Comparison of ENCODE assay signal across 1 cellular context in the genomic region with DNA sequence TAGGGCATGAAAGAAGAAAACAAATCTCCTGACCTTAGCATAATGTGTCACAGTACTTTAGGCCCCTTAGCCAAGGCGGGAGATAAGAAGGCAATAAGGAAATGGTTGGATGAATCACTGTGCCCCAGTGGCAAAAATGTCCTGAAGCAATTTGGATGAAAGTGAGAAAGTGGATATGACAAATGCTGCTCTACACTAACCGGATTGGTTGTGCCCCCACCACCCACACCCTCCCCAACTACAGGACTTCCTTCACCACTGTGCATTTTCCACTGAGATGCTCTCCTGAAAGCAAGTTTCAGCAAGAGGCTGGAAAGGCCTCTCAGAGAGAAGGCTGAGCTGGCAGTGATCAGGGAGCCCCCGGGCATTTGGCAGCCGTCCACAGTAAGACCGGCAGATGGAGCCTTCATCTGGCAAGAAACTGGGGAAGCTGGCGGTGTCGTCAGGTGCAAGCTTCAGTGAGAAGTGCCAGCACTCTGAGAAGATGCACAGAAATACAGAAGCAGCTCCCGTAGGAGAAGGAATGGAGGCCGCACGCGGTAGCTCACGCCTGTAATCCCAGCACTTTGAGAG.
TF ChIP-seq lines count a peak whose summit lies in the region.

No MANE protein-coding gene starts in this region.

TF ChIP-seq in HEK293, 187 proteins besides CTCF, POLR2A, EP300 and RAD21 (continued from another document):
- TF ChIP-seq ZNF792 (tag by site-specific recombination; IDR thresholded peaks at IDR 0.05) (no peak), ZNF416 (tag by site-specific recombination; IDR thresholded peaks at IDR 0.05) (no peak), ZEB2 (tag by site-specific recombination; IDR thresholded peaks at IDR 0.05) (no peak), KLF7 (tag by site-specific recombination; IDR thresholded peaks at IDR 0.05; ENCODE audit: borderline replicate concordance) (no peak), HOXD13 (CRISPR knock-in tag; IDR thresholded peaks at IDR 0.05; ENCODE audit: borderline replicate concordance) (no peak), KLF16 (tag by site-specific recombination; IDR thresholded peaks at IDR 0.05) (no peak), ZNF654 (tag by site-specific recombination; IDR thresholded peaks at IDR 0.05; ENCODE audit: low read depth) (no peak), RBAK (tag by site-specific recombination; IDR thresholded peaks at IDR 0.05) (no peak), ZNF623 (tag by site-specific recombination; IDR thresholded peaks at IDR 0.05) (no peak), ZIC2 (tag by site-specific recombination; IDR thresholded peaks at IDR 0.05) (no peak), ZNF121 (tag by site-specific recombination; IDR thresholded peaks at IDR 0.05) (no peak), GLIS1 (tag by site-specific recombination; IDR thresholded peaks at IDR 0.05) (no peak), ZNF341 (tag by site-specific recombination; IDR thresholded peaks at IDR 0.05; ENCODE audit: low read depth) (no peak), ZNF335 (tag by site-specific recombination; conservative IDR thresholded peaks at IDR 0.05) (peak; percentile 63), ZNF677 (tag by site-specific recombination; IDR thresholded peaks at IDR 0.05) (no peak), ZNF366 (tag by site-specific recombination; conservative IDR thresholded peaks at IDR 0.05) (0 out of 2 replicates have a peak, but pooled peaks have one; percentile 13), ZNF138 (tag by site-specific recombination; IDR thresholded peaks at IDR 0.05; ENCODE audit: borderline replicate concordance) (no peak), ZNF433 (tag by site-specific recombination; IDR thresholded peaks at IDR 0.05; ENCODE audit: low read depth) (no peak), GFI1B (tag by site-specific recombination; IDR thresholded peaks at IDR 0.05) (no peak), ZNF404 (tag by site-specific recombination; IDR thresholded peaks at IDR 0.05) (no peak), ZNF664 (tag by site-specific recombination; IDR thresholded peaks at IDR 0.05) (no peak), REPIN1 (tag by site-specific recombination; IDR thresholded peaks at IDR 0.05; ENCODE audit: low read depth) (no peak), ZNF621 (tag by site-specific recombination; IDR thresholded peaks at IDR 0.05) (no peak), ZNF211 (tag by site-specific recombination; IDR thresholded peaks at IDR 0.05; ENCODE audit: low read depth) (no peak), ZNF10 (tag by site-specific recombination; IDR thresholded peaks at IDR 0.05) (no peak), PRDM1 (tag by site-specific recombination; IDR thresholded peaks at IDR 0.05) (no peak), ZNF426 (tag by site-specific recombination; IDR thresholded peaks at IDR 0.05) (no peak), ZBTB21 (tag by site-specific recombination; IDR thresholded peaks at IDR 0.05) (no peak)
- TF ChIP-seq, protein P1, sequence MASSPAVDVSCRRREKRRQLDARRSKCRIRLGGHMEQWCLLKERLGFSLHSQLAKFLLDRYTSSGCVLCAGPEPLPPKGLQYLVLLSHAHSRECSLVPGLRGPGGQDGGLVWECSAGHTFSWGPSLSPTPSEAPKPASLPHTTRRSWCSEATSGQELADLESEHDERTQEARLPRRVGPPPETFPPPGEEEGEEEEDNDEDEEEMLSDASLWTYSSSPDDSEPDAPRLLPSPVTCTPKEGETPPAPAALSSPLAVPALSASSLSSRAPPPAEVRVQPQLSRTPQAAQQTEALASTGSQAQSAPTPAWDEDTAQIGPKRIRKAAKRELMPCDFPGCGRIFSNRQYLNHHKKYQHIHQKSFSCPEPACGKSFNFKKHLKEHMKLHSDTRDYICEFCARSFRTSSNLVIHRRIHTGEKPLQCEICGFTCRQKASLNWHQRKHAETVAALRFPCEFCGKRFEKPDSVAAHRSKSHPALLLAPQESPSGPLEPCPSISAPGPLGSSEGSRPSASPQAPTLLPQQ (tag by site-specific recombination; IDR thresholded peaks at IDR 0.05): no peak
- TF ChIP-seq, protein P2, sequence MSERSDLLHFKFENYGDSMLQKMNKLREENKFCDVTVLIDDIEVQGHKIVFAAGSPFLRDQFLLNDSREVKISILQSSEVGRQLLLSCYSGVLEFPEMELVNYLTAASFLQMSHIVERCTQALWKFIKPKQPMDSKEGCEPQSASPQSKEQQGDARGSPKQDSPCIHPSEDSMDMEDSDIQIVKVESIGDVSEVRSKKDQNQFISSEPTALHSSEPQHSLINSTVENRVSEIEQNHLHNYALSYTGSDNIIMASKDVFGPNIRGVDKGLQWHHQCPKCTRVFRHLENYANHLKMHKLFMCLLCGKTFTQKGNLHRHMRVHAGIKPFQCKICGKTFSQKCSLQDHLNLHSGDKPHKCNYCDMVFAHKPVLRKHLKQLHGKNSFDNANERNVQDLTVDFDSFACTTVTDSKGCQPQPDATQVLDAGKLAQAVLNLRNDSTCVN (tag by site-specific recombination; optimal IDR thresholded peaks at IDR 0.05): no peak
- TF ChIP-seq, protein P3, sequence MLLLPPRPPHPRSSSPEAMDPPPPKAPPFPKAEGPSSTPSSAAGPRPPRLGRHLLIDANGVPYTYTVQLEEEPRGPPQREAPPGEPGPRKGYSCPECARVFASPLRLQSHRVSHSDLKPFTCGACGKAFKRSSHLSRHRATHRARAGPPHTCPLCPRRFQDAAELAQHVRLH (tag by site-specific recombination; IDR thresholded peaks at IDR 0.05): no peak
- TF ChIP-seq, protein P4, sequence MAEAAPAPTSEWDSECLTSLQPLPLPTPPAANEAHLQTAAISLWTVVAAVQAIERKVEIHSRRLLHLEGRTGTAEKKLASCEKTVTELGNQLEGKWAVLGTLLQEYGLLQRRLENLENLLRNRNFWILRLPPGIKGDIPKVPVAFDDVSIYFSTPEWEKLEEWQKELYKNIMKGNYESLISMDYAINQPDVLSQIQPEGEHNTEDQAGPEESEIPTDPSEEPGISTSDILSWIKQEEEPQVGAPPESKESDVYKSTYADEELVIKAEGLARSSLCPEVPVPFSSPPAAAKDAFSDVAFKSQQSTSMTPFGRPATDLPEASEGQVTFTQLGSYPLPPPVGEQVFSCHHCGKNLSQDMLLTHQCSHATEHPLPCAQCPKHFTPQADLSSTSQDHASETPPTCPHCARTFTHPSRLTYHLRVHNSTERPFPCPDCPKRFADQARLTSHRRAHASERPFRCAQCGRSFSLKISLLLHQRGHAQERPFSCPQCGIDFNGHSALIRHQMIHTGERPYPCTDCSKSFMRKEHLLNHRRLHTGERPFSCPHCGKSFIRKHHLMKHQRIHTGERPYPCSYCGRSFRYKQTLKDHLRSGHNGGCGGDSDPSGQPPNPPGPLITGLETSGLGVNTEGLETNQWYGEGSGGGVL (tag by site-specific recombination; IDR thresholded peaks at IDR 0.05): peak; percentile 34; the same call in 1 of the 2 replicates
- TF ChIP-seq, protein P5, sequence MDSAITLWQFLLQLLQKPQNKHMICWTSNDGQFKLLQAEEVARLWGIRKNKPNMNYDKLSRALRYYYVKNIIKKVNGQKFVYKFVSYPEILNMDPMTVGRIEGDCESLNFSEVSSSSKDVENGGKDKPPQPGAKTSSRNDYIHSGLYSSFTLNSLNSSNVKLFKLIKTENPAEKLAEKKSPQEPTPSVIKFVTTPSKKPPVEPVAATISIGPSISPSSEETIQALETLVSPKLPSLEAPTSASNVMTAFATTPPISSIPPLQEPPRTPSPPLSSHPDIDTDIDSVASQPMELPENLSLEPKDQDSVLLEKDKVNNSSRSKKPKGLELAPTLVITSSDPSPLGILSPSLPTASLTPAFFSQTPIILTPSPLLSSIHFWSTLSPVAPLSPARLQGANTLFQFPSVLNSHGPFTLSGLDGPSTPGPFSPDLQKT (IDR thresholded peaks at IDR 0.05; ENCODE audit: borderline replicate concordance, low read depth, low read length): no peak
- TF ChIP-seq, protein P6, sequence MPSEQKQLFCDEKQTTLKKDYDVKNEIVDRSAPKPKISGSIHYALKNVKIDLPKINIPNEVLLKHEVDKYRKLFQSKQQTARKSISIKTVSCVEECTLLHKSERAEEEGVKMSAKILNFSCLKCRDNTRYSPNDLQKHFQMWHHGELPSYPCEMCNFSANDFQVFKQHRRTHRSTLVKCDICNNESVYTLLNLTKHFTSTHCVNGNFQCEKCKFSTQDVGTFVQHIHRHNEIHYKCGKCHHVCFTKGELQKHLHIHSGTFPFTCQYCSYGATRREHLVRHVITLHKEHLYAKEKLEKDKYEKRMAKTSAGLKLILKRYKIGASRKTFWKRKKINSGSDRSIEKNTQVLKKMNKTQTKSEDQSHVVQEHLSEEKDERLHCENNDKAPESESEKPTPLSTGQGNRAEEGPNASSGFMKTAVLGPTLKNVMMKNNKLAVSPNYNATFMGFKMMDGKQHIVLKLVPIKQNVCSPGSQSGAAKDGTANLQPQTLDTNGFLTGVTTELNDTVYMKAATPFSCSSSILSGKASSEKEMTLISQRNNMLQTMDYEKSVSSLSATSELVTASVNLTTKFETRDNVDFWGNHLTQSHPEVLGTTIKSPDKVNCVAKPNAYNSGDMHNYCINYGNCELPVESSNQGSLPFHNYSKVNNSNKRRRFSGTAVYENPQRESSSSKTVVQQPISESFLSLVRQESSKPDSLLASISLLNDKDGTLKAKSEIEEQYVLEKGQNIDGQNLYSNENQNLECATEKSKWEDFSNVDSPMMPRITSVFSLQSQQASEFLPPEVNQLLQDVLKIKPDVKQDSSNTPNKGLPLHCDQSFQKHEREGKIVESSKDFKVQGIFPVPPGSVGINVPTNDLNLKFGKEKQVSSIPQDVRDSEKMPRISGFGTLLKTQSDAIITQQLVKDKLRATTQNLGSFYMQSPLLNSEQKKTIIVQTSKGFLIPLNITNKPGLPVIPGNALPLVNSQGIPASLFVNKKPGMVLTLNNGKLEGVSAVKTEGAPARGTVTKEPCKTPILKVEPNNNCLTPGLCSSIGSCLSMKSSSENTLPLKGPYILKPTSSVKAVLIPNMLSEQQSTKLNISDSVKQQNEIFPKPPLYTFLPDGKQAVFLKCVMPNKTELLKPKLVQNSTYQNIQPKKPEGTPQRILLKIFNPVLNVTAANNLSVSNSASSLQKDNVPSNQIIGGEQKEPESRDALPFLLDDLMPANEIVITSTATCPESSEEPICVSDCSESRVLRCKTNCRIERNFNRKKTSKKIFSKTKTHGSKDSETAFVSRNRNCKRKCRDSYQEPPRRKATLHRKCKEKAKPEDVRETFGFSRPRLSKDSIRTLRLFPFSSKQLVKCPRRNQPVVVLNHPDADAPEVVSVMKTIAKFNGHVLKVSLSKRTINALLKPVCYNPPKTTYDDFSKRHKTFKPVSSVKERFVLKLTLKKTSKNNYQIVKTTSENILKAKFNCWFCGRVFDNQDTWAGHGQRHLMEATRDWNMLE (tag by site-specific recombination; conservative IDR thresholded peaks at IDR 0.05; ENCODE audit: low read depth): no peak
- TF ChIP-seq, protein P7, sequence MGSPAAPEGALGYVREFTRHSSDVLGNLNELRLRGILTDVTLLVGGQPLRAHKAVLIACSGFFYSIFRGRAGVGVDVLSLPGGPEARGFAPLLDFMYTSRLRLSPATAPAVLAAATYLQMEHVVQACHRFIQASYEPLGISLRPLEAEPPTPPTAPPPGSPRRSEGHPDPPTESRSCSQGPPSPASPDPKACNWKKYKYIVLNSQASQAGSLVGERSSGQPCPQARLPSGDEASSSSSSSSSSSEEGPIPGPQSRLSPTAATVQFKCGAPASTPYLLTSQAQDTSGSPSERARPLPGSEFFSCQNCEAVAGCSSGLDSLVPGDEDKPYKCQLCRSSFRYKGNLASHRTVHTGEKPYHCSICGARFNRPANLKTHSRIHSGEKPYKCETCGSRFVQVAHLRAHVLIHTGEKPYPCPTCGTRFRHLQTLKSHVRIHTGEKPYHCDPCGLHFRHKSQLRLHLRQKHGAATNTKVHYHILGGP (tag by site-specific recombination; IDR thresholded peaks at IDR 0.05): no peak
- TF ChIP-seq, protein P8, sequence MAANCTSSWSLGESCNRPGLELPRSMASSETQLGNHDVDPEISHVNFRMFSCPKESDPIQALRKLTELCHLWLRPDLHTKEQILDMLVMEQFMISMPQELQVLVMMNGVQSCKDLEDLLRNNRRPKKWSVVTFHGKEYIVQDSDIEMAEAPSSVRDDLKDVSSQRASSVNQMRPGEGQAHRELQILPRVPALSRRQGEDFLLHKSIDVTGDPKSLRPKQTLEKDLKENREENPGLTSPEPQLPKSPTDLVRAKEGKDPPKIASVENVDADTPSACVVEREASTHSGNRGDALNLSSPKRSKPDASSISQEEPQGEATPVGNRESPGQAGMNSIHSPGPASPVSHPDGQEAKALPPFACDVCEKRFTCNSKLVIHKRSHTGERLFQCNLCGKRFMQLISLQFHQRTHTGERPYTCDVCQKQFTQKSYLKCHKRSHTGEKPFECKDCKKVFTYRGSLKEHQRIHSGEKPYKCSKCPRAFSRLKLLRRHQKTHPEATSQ (tag by site-specific recombination; IDR thresholded peaks at IDR 0.05): no peak
- TF ChIP-seq, protein P9, sequence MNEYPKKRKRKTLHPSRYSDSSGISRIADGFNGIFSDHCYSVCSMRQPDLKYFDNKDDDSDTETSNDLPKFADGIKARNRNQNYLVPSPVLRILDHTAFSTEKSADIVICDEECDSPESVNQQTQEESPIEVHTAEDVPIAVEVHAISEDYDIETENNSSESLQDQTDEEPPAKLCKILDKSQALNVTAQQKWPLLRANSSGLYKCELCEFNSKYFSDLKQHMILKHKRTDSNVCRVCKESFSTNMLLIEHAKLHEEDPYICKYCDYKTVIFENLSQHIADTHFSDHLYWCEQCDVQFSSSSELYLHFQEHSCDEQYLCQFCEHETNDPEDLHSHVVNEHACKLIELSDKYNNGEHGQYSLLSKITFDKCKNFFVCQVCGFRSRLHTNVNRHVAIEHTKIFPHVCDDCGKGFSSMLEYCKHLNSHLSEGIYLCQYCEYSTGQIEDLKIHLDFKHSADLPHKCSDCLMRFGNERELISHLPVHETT (tag by site-specific recombination; IDR thresholded peaks at IDR 0.05): no peak
